12 cellular contexts compared by ENCODE assay signal in the genomic region with DNA sequence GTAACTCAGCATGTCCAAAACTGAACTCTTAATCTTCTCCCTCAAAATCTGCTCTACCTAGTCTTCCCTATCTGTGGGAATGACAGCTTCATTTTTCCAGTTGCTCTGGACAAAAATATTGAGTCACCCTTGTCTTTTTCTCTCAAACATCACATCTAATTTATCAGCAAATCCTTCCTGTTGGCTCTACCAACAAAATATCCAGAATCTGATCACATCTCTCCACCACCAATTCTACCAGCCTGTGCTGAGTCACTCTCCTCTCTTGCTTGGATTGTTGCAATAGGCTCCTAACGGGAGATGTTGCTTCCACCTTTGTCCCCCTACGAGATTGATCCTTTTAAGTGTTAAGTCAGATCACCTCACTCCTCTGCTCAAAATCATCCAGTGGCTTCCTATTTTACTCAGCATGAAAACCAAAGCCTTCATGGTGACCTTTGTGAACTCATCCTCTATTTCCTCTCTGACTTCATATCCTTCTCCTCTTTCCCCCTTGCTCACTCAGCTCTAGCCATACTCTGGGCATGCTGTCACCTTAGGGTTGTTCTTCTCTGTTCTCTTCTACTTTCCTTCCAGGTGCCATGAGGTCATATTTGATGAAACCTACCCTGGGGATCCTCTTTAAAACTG. TPM values are rescaled to one million over a fixed set of nuclear protein-coding genes. Genes with fewer than 3 reads are reported as not detected.
A peak's percentile ranks its signal among the peaks of the same experiment; 100 is the strongest.
DNase-seq lines count a peak whose midpoint lies in the region; ATAC-seq, FAIRE-seq and TF ChIP-seq lines count a peak whose summit lies in the region.
"Had no signal": no experiment of that assay in that cellular context is flagged by ENCODE, and none has a peak within 500 bp of the region (broad histone marks: within the 10 kb centered on the region; RNA-seq: fewer than 3 reads in every experiment).

No MANE protein-coding gene starts in this region.

- H3K9me3 Mint-ChIP-seq in osteocyte (ENCODE audit: unreplicated experiment), result peaks cover 9% of the 10 kb centered on the region
- H3K9me3 Mint-ChIP-seq: central memory CD8-positive, alpha-beta T cell had no signal

- no peak overlapping the region for H3K4me3 Mint-ChIP-seq in osteocyte (ENCODE audit: unreplicated experiment)
- H3K4me3 Mint-ChIP-seq: central memory CD8-positive, alpha-beta T cell; memory B cell had no signal

- FAIRE-seq in RCC 7860 (lab: Jason Lieb, UNC), result no peak
- FAIRE-seq: G401.6 had no signal

- H3K36me3 Mint-ChIP-seq in osteocyte (ENCODE audit: unreplicated experiment), result no peaks in the 10 kb centered on the region
- H3K36me3 Mint-ChIP-seq: memory B cell had no signal

- DNase-seq in RCC 7860 (ENCODE audit: low spot score), result peak; percentile 64
- peak; percentile 34 for DNase-seq in kidney glomerular epithelial cell (lab: John Stamatoyannopoulos, UW)
- no peak for DNase-seq in osteocyte (ENCODE audit: extremely low spot score, unreplicated experiment)
- DNase-seq in ecto neural progenitor cell (ENCODE audit: low spot score), result no peak
- no peak for DNase-seq in HT-29 (ENCODE audit: low spot score)
- DNase-seq: NCI-H187 treated with DMSO at 0.1 percent for 48 hours had no signal

- H3K4me1 Mint-ChIP-seq in osteocyte (ENCODE audit: unreplicated experiment), result peaks cover 10% of the 10 kb centered on the region

- H3K27ac Mint-ChIP-seq in osteocyte (ENCODE audit: unreplicated experiment), result no peak overlapping the region
- H3K27ac Mint-ChIP-seq: memory B cell had no signal

- no peak for TF ChIP-seq CTCF in osteocyte (IDR thresholded peaks at IDR 0.05)

- ATAC-seq in GM18508 (IDR thresholded peaks at IDR 0.05; ENCODE audit: insufficient read depth, unreplicated experiment), result peak; percentile 46
- ATAC-seq in HG02610 (IDR thresholded peaks at IDR 0.05; ENCODE audit: unreplicated experiment), result peak; percentile 81
- no peak for ATAC-seq in GM19328 (IDR thresholded peaks at IDR 0.05; ENCODE audit: unreplicated experiment)

- H3K27me3 Mint-ChIP-seq in osteocyte (ENCODE audit: unreplicated experiment), result peaks cover 7% of the 10 kb centered on the region

RNA-seq across cellular contexts. Expression of a gene that starts 21.5 kb away (rescaled TPM):
- 44.7 and 46.8 TPM in 2 replicates for total RNA-seq in osteocyte
- 27.5 and 43.5 TPM in 2 replicates for total RNA-seq in HT-29 (2014; rRNA removed; shearing (Covaris generic))

Comparison
In these comparisons a context has a peak if more than half of its experiments do, and no peak if none do; other contexts are left out.
1. DNase-seq: peak in RCC 7860 (single experiment) and kidney glomerular epithelial cell (single experiment); none in osteocyte (single experiment), ecto neural progenitor cell (single experiment) and HT-29 (single experiment).